Comparison of ENCODE assay signal across 1 cellular context in the genomic region with DNA sequence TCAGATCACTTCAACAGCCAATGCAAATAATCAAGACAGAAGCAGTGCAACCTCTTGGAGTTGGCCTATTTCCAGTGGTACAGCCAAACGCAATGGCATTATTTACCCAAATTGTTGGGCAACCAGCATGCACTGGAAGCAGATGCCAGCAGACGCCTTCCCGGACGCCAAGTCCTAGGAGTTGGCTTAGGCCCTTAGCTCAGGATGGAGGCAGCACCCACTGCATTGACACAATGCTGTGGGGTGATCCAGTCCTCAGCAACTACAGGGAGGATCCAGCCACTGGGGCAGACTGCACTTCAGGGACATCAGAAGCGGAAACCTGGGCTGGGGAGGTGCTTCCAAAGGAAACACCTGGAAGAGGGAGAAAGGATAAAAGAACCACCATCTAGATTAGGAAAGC.
TF ChIP-seq lines count a peak whose summit lies in the region.

No MANE protein-coding gene starts in this region.

TF ChIP-seq in H1, 55 proteins besides CTCF, POLR2A, EP300 and RAD21 (continued from another document):
- TF ChIP-seq RFX5 (IDR thresholded peaks at IDR 0.05; ENCODE audit: borderline replicate concordance, low read depth, low read length): no peak
- TF ChIP-seq NANOG (IDR thresholded peaks at IDR 0.05; ENCODE audit: insufficient read depth, low read depth, low read length, poor library complexity, severe bottlenecking): no peak
- no peak for TF ChIP-seq GTF2F1 (IDR thresholded peaks at IDR 0.05; ENCODE audit: borderline replicate concordance, low read depth, low read length)
- TF ChIP-seq EGR1 (IDR thresholded peaks at IDR 0.05; ENCODE audit: borderline replicate concordance, low read depth, low read length): no peak
- TF ChIP-seq SP1 (IDR thresholded peaks at IDR 0.05; ENCODE audit: low read depth, low read length): no peak
- no peak for TF ChIP-seq BACH1 (IDR thresholded peaks at IDR 0.05; ENCODE audit: low read length)
- no peak for TF ChIP-seq SIN3A (conservative IDR thresholded peaks at IDR 0.05 in 1 of 2, IDR thresholded peaks at IDR 0.05 in 1 of 2; ENCODE audit: low read depth in 1 of 2, low read length in 2 of 2)
